ENCODE assay signal across 1 cellular context in genomic region chr4:102868153-102868781, GRCh38.
TF ChIP-seq lines count a peak whose summit lies in the region.

No MANE protein-coding gene starts in this region.

TF ChIP-seq in GM12878, 131 proteins besides CTCF, POLR2A, EP300 and RAD21 (continued from another document):
- peak; percentile 81 for TF ChIP-seq E2F8 (IDR thresholded peaks at IDR 0.05; ENCODE audit: low read depth, partially characterized antibody)
- no peak for TF ChIP-seq CBX3 (IDR thresholded peaks at IDR 0.05; ENCODE audit: borderline replicate concordance, low read depth)
- TF ChIP-seq NR2F1 (conservative IDR thresholded peaks at IDR 0.05) = peak; percentile 49; the same call in 1 of the 2 replicates
- TF ChIP-seq MTA3 (IDR thresholded peaks at IDR 0.05; ENCODE audit: borderline replicate concordance, low read length) = no peak
- peak; percentile 35; the same call in 1 of the 2 replicates for TF ChIP-seq MLLT1 (IDR thresholded peaks at IDR 0.05)
- TF ChIP-seq RUNX3 (IDR thresholded peaks at IDR 0.05; ENCODE audit: low read length) = 0 out of 2 replicates have a peak, but pooled peaks have one; percentile 33
- no peak for TF ChIP-seq KAT2A (conservative IDR thresholded peaks at IDR 0.05; ENCODE audit: control insufficient read depth, low read depth, low read length)
- TF ChIP-seq RELA (IDR thresholded peaks at IDR 0.05; ENCODE audit: borderline replicate concordance, partially characterized antibody) = no peak
- no peak for TF ChIP-seq TCF12 (IDR thresholded peaks at IDR 0.05; ENCODE audit: low read depth, low read length)
- no peak for TF ChIP-seq ZSCAN29 (IDR thresholded peaks at IDR 0.05)
- 0 out of 2 replicates have a peak, but pooled peaks have one; percentile 45 for TF ChIP-seq CBFB (IDR thresholded peaks at IDR 0.05; ENCODE audit: low read depth)
- TF ChIP-seq, protein P1, sequence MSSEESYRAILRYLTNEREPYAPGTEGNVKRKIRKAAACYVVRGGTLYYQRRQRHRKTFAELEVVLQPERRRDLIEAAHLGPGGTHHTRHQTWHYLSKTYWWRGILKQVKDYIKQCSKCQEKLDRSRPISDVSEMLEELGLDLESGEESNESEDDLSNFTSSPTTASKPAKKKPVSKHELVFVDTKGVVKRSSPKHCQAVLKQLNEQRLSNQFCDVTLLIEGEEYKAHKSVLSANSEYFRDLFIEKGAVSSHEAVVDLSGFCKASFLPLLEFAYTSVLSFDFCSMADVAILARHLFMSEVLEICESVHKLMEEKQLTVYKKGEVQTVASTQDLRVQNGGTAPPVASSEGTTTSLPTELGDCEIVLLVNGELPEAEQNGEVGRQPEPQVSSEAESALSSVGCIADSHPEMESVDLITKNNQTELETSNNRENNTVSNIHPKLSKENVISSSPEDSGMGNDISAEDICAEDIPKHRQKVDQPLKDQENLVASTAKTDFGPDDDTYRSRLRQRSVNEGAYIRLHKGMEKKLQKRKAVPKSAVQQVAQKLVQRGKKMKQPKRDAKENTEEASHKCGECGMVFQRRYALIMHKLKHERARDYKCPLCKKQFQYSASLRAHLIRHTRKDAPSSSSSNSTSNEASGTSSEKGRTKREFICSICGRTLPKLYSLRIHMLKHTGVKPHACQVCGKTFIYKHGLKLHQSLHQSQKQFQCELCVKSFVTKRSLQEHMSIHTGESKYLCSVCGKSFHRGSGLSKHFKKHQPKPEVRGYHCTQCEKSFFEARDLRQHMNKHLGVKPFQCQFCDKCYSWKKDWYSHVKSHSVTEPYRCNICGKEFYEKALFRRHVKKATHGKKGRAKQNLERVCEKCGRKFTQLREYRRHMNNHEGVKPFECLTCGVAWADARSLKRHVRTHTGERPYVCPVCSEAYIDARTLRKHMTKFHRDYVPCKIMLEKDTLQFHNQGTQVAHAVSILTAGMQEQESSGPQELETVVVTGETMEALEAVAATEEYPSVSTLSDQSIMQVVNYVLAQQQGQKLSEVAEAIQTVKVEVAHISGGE (CRISPR knock-in tag; IDR thresholded peaks at IDR 0.05) = no peak
- TF ChIP-seq POLR2AphosphoS5 (IDR thresholded peaks at IDR 0.05; ENCODE audit: low read length) = peak; percentile 92
- TF ChIP-seq PKNOX1 (IDR thresholded peaks at IDR 0.05) = peak; percentile 36; the same call in 1 of the 2 replicates
